Comparison of ENCODE assay signal across 8 cellular contexts in the genomic region with DNA sequence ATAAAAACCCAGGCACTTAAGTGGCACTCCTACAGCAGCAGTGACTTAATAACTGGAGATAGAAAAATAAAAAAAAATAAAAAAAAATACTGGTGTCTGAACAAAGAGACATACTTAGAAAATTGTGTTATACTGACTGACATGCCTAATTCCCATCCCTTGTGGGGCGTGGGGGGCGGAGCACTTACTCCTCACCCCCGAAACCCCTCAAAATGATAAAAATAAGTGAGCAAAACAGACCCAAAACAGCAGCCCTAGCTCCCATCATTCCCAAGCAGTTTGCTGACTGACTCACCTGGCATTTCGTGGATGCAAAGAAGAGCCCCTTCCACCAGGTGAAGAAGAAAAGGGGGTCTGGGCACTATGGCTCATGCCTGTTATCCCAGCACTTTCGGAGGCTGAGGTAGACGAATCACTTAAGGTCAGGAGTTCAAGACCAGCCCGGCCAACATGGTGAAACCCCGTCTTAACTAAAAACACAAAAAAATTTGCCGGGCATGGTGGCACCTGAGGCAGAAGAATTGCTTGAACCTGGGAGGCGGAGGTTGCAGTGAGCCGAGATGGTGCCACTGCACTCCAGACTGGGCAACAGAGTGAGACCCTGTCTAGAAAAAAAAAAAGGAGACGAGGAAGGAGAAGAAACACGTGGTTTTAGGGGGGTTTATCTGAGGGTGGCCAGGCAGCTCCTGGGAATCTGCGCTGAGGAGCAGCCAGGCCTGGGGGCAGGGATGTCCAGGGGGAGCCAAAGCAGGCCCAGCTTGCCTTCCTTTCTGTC. TPM values are rescaled to one million over a fixed set of nuclear protein-coding genes. Genes with fewer than 3 reads are reported as not detected.
A peak's percentile ranks its signal among the peaks of the same experiment; 100 is the strongest.
DNase-seq lines count a peak whose midpoint lies in the region; ATAC-seq, FAIRE-seq and TF ChIP-seq lines count a peak whose summit lies in the region.

No MANE protein-coding gene starts in this region.

- no peaks in the 10 kb centered on the region for H3K27me3 ChIP-seq in A673 (replicated peaks; ENCODE audit: insufficient read depth, low read depth, low read length, poor library complexity)
- no peaks in the 10 kb centered on the region; a peak in 1 of 5 replicates for H3K27me3 ChIP-seq in K562 (ENCODE audit: control insufficient read depth in 2 of 2, insufficient read depth in 2 of 2, low read length in 2 of 2)
- no peaks in the 10 kb centered on the region for H3K27me3 ChIP-seq in muscle layer of duodenum (ENCODE audit: low read depth, low read length)

- peak overlapping the region; percentile 94 for H2AFZ ChIP-seq in K562 (ENCODE audit: low read depth, low read length)

- H3K4me2 ChIP-seq in K562 (ENCODE audit: insufficient read depth, low read length), result peak overlapping the region; percentile 75; the same call in 1 of the 2 replicates

- POLR2A ChIA-PET in A673 (lab: Charles Lee; ENCODE audit: low non-redundant PET) (no interaction called here), K562 (lab: Yijun Ruan, JAX) (interaction anchor here (0.7 to 1.5 kb wide), 3 partner anchors 9 to 20 kb away, joined by 3 to 5 read pairs (median 3); no protein-coding TSS in a partner anchor)

- no peaks in the 10 kb centered on the region for H3K9me3 Mint-ChIP-seq in HFFc6

- H3K27me3 Mint-ChIP-seq in HFFc6 (ENCODE audit: insufficient read depth), result peaks cover 12% of the 10 kb centered on the region

- peak overlapping the region; percentile 87 for H3K4me3 Mint-ChIP-seq in HFFc6

- intact Hi-C loops in A673 (cut with micrococcal nuclease; ENCODE audit: unreplicated experiment) (no loop called here), K562 (cut with micrococcal nuclease) (no loop called here), left colon (cut with DNase I, micrococcal nuclease) (no loop called here)

- H3K4me1 Mint-ChIP-seq in HFFc6 (ENCODE audit: low read depth), result peaks cover 39% of the 10 kb centered on the region

- no peak for FAIRE-seq in K562 (lab: Jason Lieb, UNC)

- CTCF ChIA-PET in A673 (lab: Charles Lee) (no interaction called here), K562 (lab: Yijun Ruan, JAX; ENCODE audit: low intra/inter-chr PET ratio) (no interaction called here)

- peaks cover 9% of the 10 kb centered on the region for H3K36me3 Mint-ChIP-seq in HFFc6 (ENCODE audit: low read depth)

- TF ChIP-seq CTCF in A673 (conservative IDR thresholded peaks at IDR 0.05; ENCODE audit: low read depth, low read length) (no peak), HFFc6 (IDR thresholded peaks at IDR 0.05) (no peak), K562 (IDR thresholded peaks at IDR 0.05 in 2 of 3, conservative IDR thresholded peaks at IDR 0.05 in 1 of 3; ENCODE audit: insufficient read depth in 2 of 3, low read depth in 1 of 3, low read length in 3 of 3) (no peak)

- H3K9me3 ChIP-seq in A673 (ENCODE audit: low read depth, low read length, poor library complexity, severe bottlenecking), result peaks cover 7% of the 10 kb centered on the region
- no peaks in the 10 kb centered on the region for H3K9me3 ChIP-seq in K562 (replicated peaks; ENCODE audit: control insufficient read depth, insufficient read depth, low read depth, low read length)
- H3K9me3 ChIP-seq in muscle layer of duodenum (ENCODE audit: control insufficient read depth in 1 of 2, low read length in 2 of 2), result no peaks in the 10 kb centered on the region

- peaks cover 47% of the 10 kb centered on the region for H3K4me1 ChIP-seq in A673 (ENCODE audit: insufficient read depth, low read length, poor library complexity, severe bottlenecking)
- peaks cover 12 to 23% of the 10 kb centered on the region in 2 experiments; a peak in 4 of 5 replicates for H3K4me1 ChIP-seq in K562 (replicated peaks in 1 of 2; ENCODE audit: control insufficient read depth in 2 of 2, insufficient read depth in 2 of 2, low read length in 2 of 2)
- no peaks in the 10 kb centered on the region for H3K4me1 ChIP-seq in muscle layer of duodenum (ENCODE audit: control insufficient read depth in 1 of 2, insufficient read depth in 2 of 2, low read length in 2 of 2)

- H3K9ac ChIP-seq in K562 (ENCODE audit: insufficient read depth in 1 of 2, low read depth in 2 of 2, low read length in 2 of 2), result peak overlapping the region; percentile 81 to 96; a peak in 3 of 4 replicates

- peak overlapping the region; percentile 83 for H3K27ac Mint-ChIP-seq in HFFc6

- no peak for ATAC-seq in K562
- no peak for ATAC-seq in GM19324 (IDR thresholded peaks at IDR 0.05; ENCODE audit: low FRiP score, unreplicated experiment)
- no peak for ATAC-seq in left colon

- no peak for TF ChIP-seq POLR2A in K562 (conservative IDR thresholded peaks at IDR 0.05)

- H3K36me3 ChIP-seq in A673 (ENCODE audit: insufficient read depth, low read length, poor library complexity, severe bottlenecking) (no peaks in the 10 kb centered on the region), K562 (ENCODE audit: control insufficient read depth, insufficient read depth, low read length) (no peaks in the 10 kb centered on the region), muscle layer of duodenum (ENCODE audit: control insufficient read depth in 1 of 2, insufficient read depth in 2 of 2, low read length in 2 of 2) (no peaks in the 10 kb centered on the region)

- no peaks in the 10 kb centered on the region for H4K20me1 ChIP-seq in K562 (replicated peaks; ENCODE audit: control insufficient read depth, insufficient read depth, low read length)

- no peak for TF ChIP-seq RAD21 in K562 (CRISPR knock-in tag; conservative IDR thresholded peaks at IDR 0.05 in 1 of 2, IDR thresholded peaks at IDR 0.05 in 1 of 2)

- H3K4me3 ChIP-seq in A673 (ENCODE audit: low read depth, low read length, poor library complexity, severe bottlenecking), result peak overlapping the region; percentile 51
- peak overlapping the region; percentile 50 for H3K4me3 ChIP-seq in K562
- H3K4me3 ChIP-seq in muscle layer of duodenum (ENCODE audit: low read depth in 1 of 2, low read length in 2 of 2), result peak overlapping the region; percentile 64 to 79

- in situ Hi-C loops in K562 (cut with MboI), result no loop called here

- peak overlapping the region; percentile 71 for H3K27ac ChIP-seq in A673 (ENCODE audit: low read depth, low read length, poor library complexity, severe bottlenecking)
- peak overlapping the region; percentile 89; the same call in 2 of the 3 replicates for H3K27ac ChIP-seq in K562 (ENCODE audit: extremely low read depth, low read depth, low read length)
- no peak overlapping the region for H3K27ac ChIP-seq in muscle layer of duodenum (ENCODE audit: low read length)

- TF ChIP-seq EP300 in K562 (IDR thresholded peaks at IDR 0.05; ENCODE audit: low read length), result no peak

- no peaks in the 10 kb centered on the region for H3K9me1 ChIP-seq in K562 (ENCODE audit: control insufficient read depth, insufficient read depth, low read length)

- DNase-seq in A673 (ENCODE audit: low spot score) (no peak), HFFc6 (no peak), K562 (ENCODE audit: extremely low read depth in 1 of 4, low spot score in 3 of 4) (no peak), GM19240 (ENCODE audit: insufficient read length, low spot score) (no peak), SIG-M5 treated with dmso at 0.1 percent for 504 hours (lab: John Stamatoyannopoulos, UW; ENCODE audit: unreplicated experiment) (no peak), left colon (no peak)

- BruUV-seq in A673 (replicated peaks; lab: Mats Ljungman, UMichigan) (no TSS peak), K562 (replicated peaks; lab: Mats Ljungman, UMichigan) (TSS peak; percentile 74)

- H3K79me2 ChIP-seq in K562 (ENCODE audit: control insufficient read depth, insufficient read depth, low read length), result peaks cover 10% of the 10 kb centered on the region; the same call in 2 of the 3 replicates

- 67% methylated on average over 14 of the region's 14 CpGs for WGBS in K562 (ENCODE audit: insufficient coverage, low coverage, missing lambda C conversion rate)

TF ChIP-seq in K562, 482 proteins besides CTCF, POLR2A, EP300 and RAD21 (continues in another document):
- TF ChIP-seq CLOCK (CRISPR knock-in tag; IDR thresholded peaks at IDR 0.05; ENCODE audit: borderline replicate concordance), result no peak

RNA-seq across cellular contexts. Expression of gene BLM, which starts 50.8 kb away (rescaled TPM):
- total RNA-seq in A673 (2021) (40.0 and 43.6 TPM in 2 replicates), K562 (2014; rRNA removed) (37.9 and 52.4 TPM in 2 replicates), K562 (2014; rRNA removed; fragmentation: Illumina TruSeq; extraction: Trizol) (56.0 and 62.5 TPM in 2 replicates), K562 (2015; rRNA removed; fragmentation: Illumina TruSeq; extraction: Trizol) (49.5 and 51.5 TPM in 2 replicates), K562 (2021) (43.4 and 43.9 TPM in 2 replicates), left colon (1 to 10 TPM; 3.3 to 3.6 TPM)
- 1 to 10 TPM; 2.8 to 7.7 (median 6.1) TPM for total RNA-seq in HFFc6 (2021; fragmentation: NEBNext Ultra II Directional; extraction: Animal tissue kit (Norgen Biotek cat#: 25700))
- 33.0 and 98.2 TPM in 2 replicates for total RNA-seq in K562 (2011; cell fraction: chromatin; rRNA removed; ENCODE audit: low replicate concordance)
- total RNA-seq in K562 (2011; cell fraction: nucleolus; rRNA removed), result 9.7 and 20.7 TPM in 2 replicates
- total RNA-seq in K562 (2011; cell fraction: nucleoplasm; rRNA removed), result 25.2 and 32.3 TPM in 2 replicates
- polyA plus RNA-seq in K562 (2011; rRNA removed) (36.5 and 45.5 TPM in 2 replicates), K562 (2014; fragmentation: Illumina TruSeq; extraction: Trizol) (28.0 and 41.6 TPM in 2 replicates), K562 (2014; fragmentation: Nextera tagmentation; extraction: Ambion mirVana) (10 to 100 TPM; 21.0 to 29.7 TPM), K562 (2014; rRNA removed) (22.6 and 35.7 TPM in 2 replicates)
- 13.9 and 18.1 TPM in 2 replicates for polyA plus RNA-seq in K562 (2011; cell fraction: cytosol; rRNA removed)
- 47.2 and 66.0 TPM in 2 replicates for polyA plus RNA-seq in K562 (2011; cell fraction: nucleus; rRNA removed)
- polyA plus RNA-seq in K562 (2012), result 24.4 and 33.5 TPM in 2 replicates
- 76.2 and 80.4 TPM in 2 replicates for polyA minus RNA-seq in K562 (2011; rRNA and poly(A)+ RNA removed)
- polyA minus RNA-seq in K562 (2011; cell fraction: cytosol; rRNA and poly(A)+ RNA removed), result 11.6 and 17.2 TPM in 2 replicates
- 14.8 and 27.4 TPM in 2 replicates for polyA minus RNA-seq in K562 (2011; cell fraction: nucleus; rRNA and poly(A)+ RNA removed)
